ENCODE assay signal across 20 cellular contexts in genomic region chr3:76403556-76403955, GRCh38.
DNase-seq lines count a peak whose midpoint lies in the region; ATAC-seq and TF ChIP-seq lines count a peak whose summit lies in the region.
"Had no signal": no experiment of that assay in that cellular context is flagged by ENCODE, and none has a peak within 500 bp of the region (broad histone marks: within the 10 kb centered on the region; RNA-seq: fewer than 3 reads in every experiment).

No MANE protein-coding gene starts in this region.

- H3K36me3 Mint-ChIP-seq in nephron progenitor cell (ENCODE audit: low read depth): no peaks in the 10 kb centered on the region

- DNase-seq in AG08396 (ENCODE audit: low spot score) (peak; percentile 1), HT1080 (ENCODE audit: low read depth) (peak; percentile 4), amniotic epithelial cell (ENCODE audit: low read depth) (peak; percentile 81), fibroblast of pulmonary artery (ENCODE audit: low read depth) (peak; percentile 11), GM03348 (ENCODE audit: low spot score) (no peak), middle frontal gyrus (ENCODE audit: extremely low spot score, low spot score) (no peak), nephron progenitor cell (no peak)
- DNase-seq: activated CD4-positive, alpha-beta T cell treated with anti-CD3 and anti-CD28 coated beads for 1 hour; activated CD8-positive, alpha-beta T cell treated with anti-CD3 and anti-CD28 coated beads, Interleukin-2, amount 10 ng/mL, durations not matched to agents 7 days and 5 days; activated gamma-delta T cell; effector memory CD4-positive, alpha-beta T cell; pancreas; PC-9; right cardiac atrium; SHP77; stimulated activated naive CD4-positive, alpha-beta T cell treated with Interleukin-2 at 50 U/mL for 16 hours; testis; uterus had no signal

- no peak overlapping the region for H3K4me3 ChIP-seq in fibroblast of pulmonary artery (replicated peaks; ENCODE audit: low read depth, low read length)
- H3K4me3 ChIP-seq: pancreas, PC-9, testis, uterus had no signal

- no peaks in the 10 kb centered on the region for H3K9me3 Mint-ChIP-seq in nephron progenitor cell

- H3K4me1 Mint-ChIP-seq in nephron progenitor cell: no peaks in the 10 kb centered on the region

- no peaks in the 10 kb centered on the region for H3K27me3 Mint-ChIP-seq in nephron progenitor cell (ENCODE audit: low read depth, poor library complexity)
- H3K27me3 Mint-ChIP-seq: natural killer cell treated with Interleukin-12 subunit alpha and Interleukin-12 subunit beta and Interleukin-15 and Interleukin-18, amount 100 ng/mL, for 72 hours had no signal

- no peak overlapping the region for H3K4me3 Mint-ChIP-seq in nephron progenitor cell
- H3K4me3 Mint-ChIP-seq: activated CD8-positive, alpha-beta T cell treated with anti-CD3 and anti-CD28 coated beads, Interleukin-2, amount 10 ng/mL, durations not matched to agents 7 days and 5 days; natural killer cell treated with Interleukin-12 subunit alpha and Interleukin-12 subunit beta and Interleukin-15 and Interleukin-18, amount 100 ng/mL, for 72 hours had no signal

- no peak for TF ChIP-seq CTCF in fibroblast of pulmonary artery (IDR thresholded peaks at IDR 0.05; ENCODE audit: low read length, missing control alignments)
- TF ChIP-seq CTCF in nephron progenitor cell (IDR thresholded peaks at IDR 0.05): no peak

- ATAC-seq in HG03460 (IDR thresholded peaks at IDR 0.05; ENCODE audit: unreplicated experiment): no peak
- ATAC-seq: activated CD8-positive, alpha-beta T cell treated with anti-CD3 and anti-CD28 coated beads, Interleukin-2, amount 10 ng/mL, durations not matched to agents 7 days and 5 days; natural killer cell treated with Interleukin-12 subunit alpha and Interleukin-12 subunit beta and Interleukin-15 and Interleukin-18, amount 100 ng/mL, for 72 hours; pancreas; right cardiac atrium had no signal

- H3K27ac Mint-ChIP-seq in nephron progenitor cell: no peak overlapping the region
- H3K27ac Mint-ChIP-seq: activated CD8-positive, alpha-beta T cell treated with anti-CD3 and anti-CD28 coated beads, Interleukin-2, amount 10 ng/mL, durations not matched to agents 7 days and 5 days; natural killer cell treated with Interleukin-12 subunit alpha and Interleukin-12 subunit beta and Interleukin-15 and Interleukin-18, amount 100 ng/mL, for 72 hours had no signal

Comparison
In these comparisons a context has a peak if more than half of its experiments do, and no peak if none do; other contexts are left out.
1. DNase-seq: peak in AG08396 (single experiment), HT1080 (single experiment), amniotic epithelial cell (single experiment) and fibroblast of pulmonary artery (single experiment); none in GM03348 (single experiment), middle frontal gyrus (single experiment) and nephron progenitor cell (single experiment).